Comparison of ENCODE assay signal across 18 cellular contexts in genomic region chr11:64994318-64994717, GRCh38. TPM values are rescaled to one million over a fixed set of nuclear protein-coding genes. Genes with fewer than 3 reads are reported as not detected.
DNase-seq lines count a peak whose midpoint lies in the region; ATAC-seq lines count a peak whose summit lies in the region.
"Had no signal": no experiment of that assay in that cellular context is flagged by ENCODE, and none has a peak within 500 bp of the region (broad histone marks: within the 10 kb centered on the region; RNA-seq: fewer than 3 reads in every experiment).

No MANE protein-coding gene starts in this region.

- DNase-seq in activated CD4-positive, alpha-beta T cell treated with anti-CD3 and anti-CD28 coated beads, Interleukin-2, amount 10 ng/mL, durations not matched to agents 7 days and 5 days = no peak
- no peak for DNase-seq in activated CD4-positive, alpha-beta T cell treated with anti-CD3 and anti-CD28 coated beads for 4 hours
- DNase-seq in iPS-NIHi7 (ENCODE audit: extremely low spot score) = peak; percentile 5
- DNase-seq in left colon = no peak
- DNase-seq in DMS114 treated with DMSO at 0.1 percent for 48 hours (lab: John Stamatoyannopoulos, UW; ENCODE audit: unreplicated experiment) = no peak
- DNase-seq: ACHN; BE2C; C1 segment of cervical spinal cord; CD4-positive, alpha-beta memory T cell; CD4-positive, CD25-positive, alpha-beta regulatory T cell; CD8-positive, alpha-beta memory T cell; COR-L47; DMS 273 treated with DMSO at 0.1 percent for 48 hours; DMS79 treated with DMSO at 0.1 percent for 48 hours; GF-D8 had no signal

- intact Hi-C loops in left colon (cut with DNase I, micrococcal nuclease) = no loop called here

- POLR2A ChIA-PET in activated CD4-positive, alpha-beta T cell treated with anti-CD3 and anti-CD28 coated beads, Interleukin-2, amount 10 ng/mL, durations not matched to agents 7 days and 5 days (lab: Charles Lee) = no interaction called here

- H3K36me3 Mint-ChIP-seq in activated CD4-positive, alpha-beta T cell treated with anti-CD3 and anti-CD28 coated beads, Interleukin-2, amount 10 ng/mL, durations not matched to agents 7 days and 5 days (ENCODE audit: low read depth) = no peaks in the 10 kb centered on the region
- no peaks in the 10 kb centered on the region for H3K36me3 Mint-ChIP-seq in stimulated activated memory B cell treated with anti-CD40 and anti-IgM and Interleukin-4, amounts not matched to agents 10 μg/mL and 1 μg/mL and 100 μg/mL, for 72 hours
- H3K36me3 Mint-ChIP-seq: CD4-positive, alpha-beta memory T cell; CD4-positive, CD25-positive, alpha-beta regulatory T cell; CD8-positive, alpha-beta memory T cell had no signal

- peaks cover 34% of the 10 kb centered on the region for H3K4me1 Mint-ChIP-seq in activated CD4-positive, alpha-beta T cell treated with anti-CD3 and anti-CD28 coated beads, Interleukin-2, amount 10 ng/mL, durations not matched to agents 7 days and 5 days
- H3K4me1 Mint-ChIP-seq in stimulated activated memory B cell treated with anti-CD40 and anti-IgM and Interleukin-4, amounts not matched to agents 10 μg/mL and 1 μg/mL and 100 μg/mL, for 72 hours = peaks cover 53% of the 10 kb centered on the region

- ATAC-seq in stimulated activated memory B cell treated with anti-CD40 and anti-IgM and Interleukin-4, amounts not matched to agents 10 μg/mL and 1 μg/mL and 100 μg/mL, for 72 hours = no peak
- ATAC-seq in left colon = no peak

- no peaks in the 10 kb centered on the region for H3K9me3 Mint-ChIP-seq in activated CD4-positive, alpha-beta T cell treated with anti-CD3 and anti-CD28 coated beads, Interleukin-2, amount 10 ng/mL, durations not matched to agents 7 days and 5 days
- no peaks in the 10 kb centered on the region for H3K9me3 Mint-ChIP-seq in stimulated activated memory B cell treated with anti-CD40 and anti-IgM and Interleukin-4, amounts not matched to agents 10 μg/mL and 1 μg/mL and 100 μg/mL, for 72 hours
- H3K9me3 Mint-ChIP-seq: CD14-positive monocyte; CD4-positive, alpha-beta memory T cell; CD4-positive, CD25-positive, alpha-beta regulatory T cell; CD8-positive, alpha-beta memory T cell had no signal

- CTCF ChIA-PET in activated CD4-positive, alpha-beta T cell treated with anti-CD3 and anti-CD28 coated beads, Interleukin-2, amount 10 ng/mL, durations not matched to agents 7 days and 5 days (lab: Charles Lee) = interaction anchor here (0.6 kb wide), 1 partner anchor 26 kb away, joined by 3 read pairs; no protein-coding TSS in a partner anchor

- peak overlapping the region; percentile 36 for H3K27ac Mint-ChIP-seq in activated CD4-positive, alpha-beta T cell treated with anti-CD3 and anti-CD28 coated beads, Interleukin-2, amount 10 ng/mL, durations not matched to agents 7 days and 5 days
- peak overlapping the region; percentile 17 for H3K27ac Mint-ChIP-seq in stimulated activated memory B cell treated with anti-CD40 and anti-IgM and Interleukin-4, amounts not matched to agents 10 μg/mL and 1 μg/mL and 100 μg/mL, for 72 hours
- H3K27ac Mint-ChIP-seq: CD14-positive monocyte had no signal

- H3K27me3 Mint-ChIP-seq in activated CD4-positive, alpha-beta T cell treated with anti-CD3 and anti-CD28 coated beads, Interleukin-2, amount 10 ng/mL, durations not matched to agents 7 days and 5 days = peaks cover 6% of the 10 kb centered on the region
- H3K27me3 Mint-ChIP-seq in stimulated activated memory B cell treated with anti-CD40 and anti-IgM and Interleukin-4, amounts not matched to agents 10 μg/mL and 1 μg/mL and 100 μg/mL, for 72 hours = no peaks in the 10 kb centered on the region

- H3K4me3 Mint-ChIP-seq in activated CD4-positive, alpha-beta T cell treated with anti-CD3 and anti-CD28 coated beads, Interleukin-2, amount 10 ng/mL, durations not matched to agents 7 days and 5 days = no peak overlapping the region
- H3K4me3 Mint-ChIP-seq in stimulated activated memory B cell treated with anti-CD40 and anti-IgM and Interleukin-4, amounts not matched to agents 10 μg/mL and 1 μg/mL and 100 μg/mL, for 72 hours = no peak overlapping the region
- H3K4me3 Mint-ChIP-seq: CD4-positive, alpha-beta memory T cell; CD4-positive, CD25-positive, alpha-beta regulatory T cell; CD8-positive, alpha-beta memory T cell had no signal

RNA-seq across cellular contexts. Expression of gene BATF2, which starts 2.5 kb away (rescaled TPM):
- total RNA-seq in activated CD4-positive, alpha-beta T cell treated with anti-CD3 and anti-CD28 coated beads, Interleukin-2, amount 10 ng/mL, durations not matched to agents 7 days and 5 days = under 1 TPM in 1 of 2 experiments, not detected in 1; 0.10 TPM
- total RNA-seq in left colon = 10 to 100 TPM; 17.4 to 17.6 TPM
- total RNA-seq: A673; CD4-positive, CD25-positive, alpha-beta regulatory T cell had no signal

RNA-seq across cellular contexts. Expression of gene ARL2, which starts 19.6 kb away (rescaled TPM):
- total RNA-seq in activated CD4-positive, alpha-beta T cell treated with anti-CD3 and anti-CD28 coated beads, Interleukin-2, amount 10 ng/mL, durations not matched to agents 7 days and 5 days = 10 to 100 TPM; 62.4 to 65.3 TPM
- total RNA-seq in left colon = 10 to 100 TPM; 59.1 to 60.3 TPM

RNA-seq across cellular contexts. Expression of gene MAJIN, which starts 22.4 kb away (rescaled TPM):
- under 1 TPM; 0.20 to 0.54 TPM for total RNA-seq in activated CD4-positive, alpha-beta T cell treated with anti-CD3 and anti-CD28 coated beads, Interleukin-2, amount 10 ng/mL, durations not matched to agents 7 days and 5 days
- not detected for total RNA-seq in left colon
- total RNA-seq: A673; CD4-positive, CD25-positive, alpha-beta regulatory T cell; CD8-positive, alpha-beta memory T cell had no signal

RNA-seq across cellular contexts. Expression of gene SNX15, which starts 32.9 kb away (rescaled TPM):
- total RNA-seq in activated CD4-positive, alpha-beta T cell treated with anti-CD3 and anti-CD28 coated beads, Interleukin-2, amount 10 ng/mL, durations not matched to agents 7 days and 5 days = 10 to 100 TPM; 28.3 to 34.8 TPM
- total RNA-seq in left colon = 10 to 100 TPM; 38.9 to 41.4 TPM

RNA-seq across cellular contexts. Expression of gene SAC3D1, which starts 46.7 kb away (rescaled TPM):
- total RNA-seq in activated CD4-positive, alpha-beta T cell treated with anti-CD3 and anti-CD28 coated beads, Interleukin-2, amount 10 ng/mL, durations not matched to agents 7 days and 5 days = 10 to 100 TPM; 35.9 to 40.5 TPM
- total RNA-seq in left colon = 10 to 100 TPM; 11.1 to 11.6 TPM

Comparison
In these comparisons a context has a peak if more than half of its experiments do, and no peak if none do; other contexts are left out.
1. RNA of gene BATF2, which starts 2.5 kb away (total RNA-seq): 17.4 to 17.6 TPM in left colon; 0.10 TPM in activated CD4-positive, alpha-beta T cell treated with anti-CD3 and anti-CD28 coated beads, Interleukin-2, amount 10 ng/mL, durations not matched to agents 7 days and 5 days; every median in the first group is over 10 times any median in the second.